1 cellular context compared by ENCODE assay signal in the genomic region with DNA sequence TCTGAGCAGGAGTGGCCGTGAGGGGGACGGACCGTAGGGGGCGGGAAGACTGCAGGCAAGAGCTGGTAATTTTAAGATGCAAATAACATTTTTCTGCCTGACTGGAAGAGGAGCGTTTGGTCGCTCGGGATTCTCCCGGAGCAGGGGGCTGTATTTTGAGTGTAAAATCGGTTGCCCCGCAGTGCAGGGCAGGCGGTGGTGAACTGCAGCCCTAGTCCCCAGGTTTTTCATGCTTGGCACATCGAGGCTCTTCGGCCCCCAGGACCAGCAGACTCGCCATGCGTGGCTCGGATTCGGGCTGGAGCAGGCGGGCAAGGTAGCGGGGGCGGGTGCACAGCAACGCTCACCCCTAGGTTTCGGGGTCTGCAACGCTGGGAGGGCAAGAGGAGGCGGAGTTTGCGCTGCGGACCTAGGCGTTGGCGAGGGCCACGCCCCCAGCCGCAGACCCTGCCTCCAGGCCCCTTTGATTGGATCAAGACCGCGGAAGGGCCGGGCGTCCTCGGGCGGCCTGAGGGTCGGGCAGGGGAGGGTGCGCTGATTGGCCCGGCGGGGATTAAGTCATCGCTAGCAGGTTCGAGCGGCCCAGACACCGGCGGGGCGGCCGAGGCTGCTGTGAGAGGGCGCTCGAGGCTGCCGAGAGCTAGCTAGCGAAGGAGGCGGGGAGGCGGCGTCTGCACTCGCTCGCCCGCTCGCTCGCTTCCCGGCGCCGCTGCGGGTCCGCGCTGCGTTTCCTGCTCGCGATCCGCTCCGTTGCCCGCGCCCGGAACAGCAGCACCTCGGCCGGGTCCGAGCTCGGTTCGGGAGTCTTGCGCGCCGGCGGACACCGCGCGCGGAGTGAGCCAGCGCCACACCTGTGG.
A peak's percentile ranks its signal among the peaks of the same experiment; 100 is the strongest.
TF ChIP-seq lines count a peak whose summit lies in the region.

A gene with protein sequence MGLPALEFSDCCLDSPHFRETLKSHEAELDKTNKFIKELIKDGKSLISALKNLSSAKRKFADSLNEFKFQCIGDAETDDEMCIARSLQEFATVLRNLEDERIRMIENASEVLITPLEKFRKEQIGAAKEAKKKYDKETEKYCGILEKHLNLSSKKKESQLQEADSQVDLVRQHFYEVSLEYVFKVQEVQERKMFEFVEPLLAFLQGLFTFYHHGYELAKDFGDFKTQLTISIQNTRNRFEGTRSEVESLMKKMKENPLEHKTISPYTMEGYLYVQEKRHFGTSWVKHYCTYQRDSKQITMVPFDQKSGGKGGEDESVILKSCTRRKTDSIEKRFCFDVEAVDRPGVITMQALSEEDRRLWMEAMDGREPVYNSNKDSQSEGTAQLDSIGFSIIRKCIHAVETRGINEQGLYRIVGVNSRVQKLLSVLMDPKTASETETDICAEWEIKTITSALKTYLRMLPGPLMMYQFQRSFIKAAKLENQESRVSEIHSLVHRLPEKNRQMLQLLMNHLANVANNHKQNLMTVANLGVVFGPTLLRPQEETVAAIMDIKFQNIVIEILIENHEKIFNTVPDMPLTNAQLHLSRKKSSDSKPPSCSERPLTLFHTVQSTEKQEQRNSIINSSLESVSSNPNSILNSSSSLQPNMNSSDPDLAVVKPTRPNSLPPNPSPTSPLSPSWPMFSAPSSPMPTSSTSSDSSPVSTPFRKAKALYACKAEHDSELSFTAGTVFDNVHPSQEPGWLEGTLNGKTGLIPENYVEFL (plus strand): TSS at position 585 of the 857 bp plus-strand sequence. CDS start 385 bp downstream, outside the sequence.

TF ChIP-seq in HEK293, 187 proteins besides CTCF, POLR2A, EP300 and RAD21 (continued from another document and continues in another):
- TF ChIP-seq, protein P1, sequence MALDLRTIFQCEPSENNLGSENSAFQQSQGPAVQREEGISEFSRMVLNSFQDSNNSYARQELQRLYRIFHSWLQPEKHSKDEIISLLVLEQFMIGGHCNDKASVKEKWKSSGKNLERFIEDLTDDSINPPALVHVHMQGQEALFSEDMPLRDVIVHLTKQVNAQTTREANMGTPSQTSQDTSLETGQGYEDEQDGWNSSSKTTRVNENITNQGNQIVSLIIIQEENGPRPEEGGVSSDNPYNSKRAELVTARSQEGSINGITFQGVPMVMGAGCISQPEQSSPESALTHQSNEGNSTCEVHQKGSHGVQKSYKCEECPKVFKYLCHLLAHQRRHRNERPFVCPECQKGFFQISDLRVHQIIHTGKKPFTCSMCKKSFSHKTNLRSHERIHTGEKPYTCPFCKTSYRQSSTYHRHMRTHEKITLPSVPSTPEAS (tag by site-specific recombination; IDR thresholded peaks at IDR 0.05) = no peak
- TF ChIP-seq YY2 (tag by site-specific recombination; IDR thresholded peaks at IDR 0.05) (no peak), KLF16 (tag by site-specific recombination; IDR thresholded peaks at IDR 0.05) (no peak; the same call in 1 of the 2 replicates), ZNF335 (tag by site-specific recombination; conservative IDR thresholded peaks at IDR 0.05) (peak; percentile 93), HOXC10 (CRISPR knock-in tag; IDR thresholded peaks at IDR 0.05) (no peak), GLI4 (tag by site-specific recombination; IDR thresholded peaks at IDR 0.05) (no peak), ZNF391 (tag by site-specific recombination; IDR thresholded peaks at IDR 0.05; ENCODE audit: borderline replicate concordance, low read depth) (0 out of 2 replicates have a peak, but pooled peaks have one; percentile 46), ZNF366 (tag by site-specific recombination; conservative IDR thresholded peaks at IDR 0.05) (no peak), ZEB2 (tag by site-specific recombination; IDR thresholded peaks at IDR 0.05) (no peak; the same call in 1 of the 2 replicates), ZNF837 (tag by site-specific recombination; IDR thresholded peaks at IDR 0.05) (no peak), SP2 (tag by site-specific recombination; IDR thresholded peaks at IDR 0.05) (peak; percentile 95), YY1 (tag by site-specific recombination; IDR thresholded peaks at IDR 0.05) (no peak), ZNF404 (tag by site-specific recombination; IDR thresholded peaks at IDR 0.05) (no peak), PRDM1 (tag by site-specific recombination; IDR thresholded peaks at IDR 0.05) (no peak), ZNF658 (tag by site-specific recombination; IDR thresholded peaks at IDR 0.05) (no peak), ZNF600 (tag by site-specific recombination; IDR thresholded peaks at IDR 0.05) (peak; percentile 50; the same call in 1 of the 2 replicates), ZNF433 (tag by site-specific recombination; IDR thresholded peaks at IDR 0.05; ENCODE audit: low read depth) (no peak), ZNF132 (tag by site-specific recombination; IDR thresholded peaks at IDR 0.05; ENCODE audit: borderline replicate concordance) (no peak), OVOL3 (tag by site-specific recombination; IDR thresholded peaks at IDR 0.05) (no peak), ZNF510 (tag by site-specific recombination; IDR thresholded peaks at IDR 0.05; ENCODE audit: insufficient replicate concordance) (no peak), ZNF660 (tag by site-specific recombination; IDR thresholded peaks at IDR 0.05) (peak; percentile 28), ZNF311 (tag by site-specific recombination; IDR thresholded peaks at IDR 0.05; ENCODE audit: borderline replicate concordance) (no peak), ZNF629 (tag by site-specific recombination; IDR thresholded peaks at IDR 0.05) (peak; percentile 67; the same call in 1 of the 2 replicates), ZNF548 (tag by site-specific recombination; IDR thresholded peaks at IDR 0.05) (no peak), BCL11B (tag by site-specific recombination; IDR thresholded peaks at IDR 0.05; ENCODE audit: low read depth) (no peak)
- TF ChIP-seq, protein P2, sequence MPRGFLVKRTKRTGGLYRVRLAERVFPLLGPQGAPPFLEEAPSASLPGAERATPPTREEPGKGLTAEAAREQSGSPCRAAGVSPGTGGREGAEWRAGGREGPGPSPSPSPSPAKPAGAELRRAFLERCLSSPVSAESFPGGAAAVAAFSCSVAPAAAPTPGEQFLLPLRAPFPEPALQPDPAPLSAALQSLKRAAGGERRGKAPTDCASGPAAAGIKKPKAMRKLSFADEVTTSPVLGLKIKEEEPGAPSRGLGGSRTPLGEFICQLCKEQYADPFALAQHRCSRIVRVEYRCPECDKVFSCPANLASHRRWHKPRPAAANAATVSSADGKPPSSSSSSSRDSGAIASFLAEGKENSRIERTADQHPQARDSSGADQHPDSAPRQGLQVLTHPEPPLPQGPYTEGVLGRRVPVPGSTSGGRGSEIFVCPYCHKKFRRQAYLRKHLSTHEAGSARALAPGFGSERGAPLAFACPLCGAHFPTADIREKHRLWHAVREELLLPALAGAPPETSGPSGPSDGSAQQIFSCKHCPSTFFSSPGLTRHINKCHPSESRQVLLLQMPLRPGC (tag by site-specific recombination; IDR thresholded peaks at IDR 0.05) = no peak
- TF ChIP-seq, protein P3, sequence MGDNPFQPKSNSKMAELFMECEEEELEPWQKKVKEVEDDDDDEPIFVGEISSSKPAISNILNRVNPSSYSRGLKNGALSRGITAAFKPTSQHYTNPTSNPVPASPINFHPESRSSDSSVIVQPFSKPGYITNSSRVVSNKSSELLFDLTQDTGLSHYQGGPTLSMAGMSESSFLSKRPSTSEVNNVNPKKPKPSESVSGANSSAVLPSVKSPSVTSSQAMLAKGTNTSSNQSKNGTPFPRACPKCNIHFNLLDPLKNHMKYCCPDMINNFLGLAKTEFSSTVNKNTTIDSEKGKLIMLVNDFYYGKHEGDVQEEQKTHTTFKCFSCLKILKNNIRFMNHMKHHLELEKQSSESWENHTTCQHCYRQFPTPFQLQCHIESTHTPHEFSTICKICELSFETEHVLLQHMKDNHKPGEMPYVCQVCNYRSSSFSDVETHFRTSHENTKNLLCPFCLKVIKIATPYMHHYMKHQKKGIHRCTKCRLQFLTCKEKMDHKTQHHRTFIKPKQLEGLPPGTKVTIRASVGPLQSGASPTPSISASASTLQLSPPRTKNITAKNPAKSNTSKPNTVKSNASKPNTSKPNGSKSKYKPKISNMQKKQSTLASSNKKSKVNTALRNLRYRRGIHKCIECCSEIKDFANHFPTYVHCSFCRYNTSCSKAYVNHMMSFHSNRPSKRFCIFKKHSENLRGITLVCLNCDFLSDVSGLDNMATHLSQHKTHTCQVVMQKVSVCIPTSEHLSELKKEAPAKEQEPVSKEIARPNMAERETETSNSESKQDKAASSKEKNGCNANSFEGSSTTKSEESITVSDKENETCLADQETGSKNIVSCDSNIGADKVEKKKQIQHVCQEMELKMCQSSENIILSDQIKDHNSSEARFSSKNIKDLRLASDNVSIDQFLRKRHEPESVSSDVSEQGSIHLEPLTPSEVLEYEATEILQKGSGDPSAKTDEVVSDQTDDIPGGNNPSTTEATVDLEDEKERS (tag by site-specific recombination; IDR thresholded peaks at IDR 0.05) = no peak
- TF ChIP-seq, protein P4, sequence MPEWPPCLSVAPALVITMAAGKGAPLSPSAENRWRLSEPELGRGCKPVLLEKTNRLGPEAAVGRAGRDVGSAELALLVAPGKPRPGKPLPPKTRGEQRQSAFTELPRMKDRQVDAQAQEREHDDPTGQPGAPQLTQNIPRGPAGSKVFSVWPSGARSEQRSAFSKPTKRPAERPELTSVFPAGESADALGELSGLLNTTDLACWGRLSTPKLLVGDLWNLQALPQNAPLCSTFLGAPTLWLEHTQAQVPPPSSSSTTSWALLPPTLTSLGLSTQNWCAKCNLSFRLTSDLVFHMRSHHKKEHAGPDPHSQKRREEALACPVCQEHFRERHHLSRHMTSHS (tag by site-specific recombination; IDR thresholded peaks at IDR 0.05) = no peak
- TF ChIP-seq, protein P5, sequence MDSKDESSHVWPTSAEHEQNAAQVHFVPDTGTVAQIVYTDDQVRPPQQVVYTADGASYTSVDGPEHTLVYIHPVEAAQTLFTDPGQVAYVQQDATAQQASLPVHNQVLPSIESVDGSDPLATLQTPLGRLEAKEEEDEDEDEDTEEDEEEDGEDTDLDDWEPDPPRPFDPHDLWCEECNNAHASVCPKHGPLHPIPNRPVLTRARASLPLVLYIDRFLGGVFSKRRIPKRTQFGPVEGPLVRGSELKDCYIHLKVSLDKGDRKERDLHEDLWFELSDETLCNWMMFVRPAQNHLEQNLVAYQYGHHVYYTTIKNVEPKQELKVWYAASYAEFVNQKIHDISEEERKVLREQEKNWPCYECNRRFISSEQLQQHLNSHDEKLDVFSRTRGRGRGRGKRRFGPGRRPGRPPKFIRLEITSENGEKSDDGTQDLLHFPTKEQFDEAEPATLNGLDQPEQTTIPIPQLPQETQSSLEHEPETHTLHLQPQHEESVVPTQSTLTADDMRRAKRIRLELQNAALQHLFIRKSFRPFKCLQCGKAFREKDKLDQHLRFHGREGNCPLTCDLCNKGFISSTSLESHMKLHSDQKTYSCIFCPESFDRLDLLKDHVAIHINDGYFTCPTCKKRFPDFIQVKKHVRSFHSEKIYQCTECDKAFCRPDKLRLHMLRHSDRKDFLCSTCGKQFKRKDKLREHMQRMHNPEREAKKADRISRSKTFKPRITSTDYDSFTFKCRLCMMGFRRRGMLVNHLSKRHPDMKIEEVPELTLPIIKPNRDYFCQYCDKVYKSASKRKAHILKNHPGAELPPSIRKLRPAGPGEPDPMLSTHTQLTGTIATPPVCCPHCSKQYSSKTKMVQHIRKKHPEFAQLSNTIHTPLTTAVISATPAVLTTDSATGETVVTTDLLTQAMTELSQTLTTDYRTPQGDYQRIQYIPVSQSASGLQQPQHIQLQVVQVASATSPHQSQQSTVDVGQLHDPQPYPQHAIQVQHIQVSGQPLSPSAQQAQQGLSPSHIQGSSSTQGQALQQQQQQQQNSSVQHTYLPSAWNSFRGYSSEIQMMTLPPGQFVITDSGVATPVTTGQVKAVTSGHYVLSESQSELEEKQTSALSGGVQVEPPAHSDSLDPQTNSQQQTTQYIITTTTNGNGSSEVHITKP (tag by site-specific recombination; IDR thresholded peaks at IDR 0.05) = peak; percentile 75
- TF ChIP-seq, protein P6, sequence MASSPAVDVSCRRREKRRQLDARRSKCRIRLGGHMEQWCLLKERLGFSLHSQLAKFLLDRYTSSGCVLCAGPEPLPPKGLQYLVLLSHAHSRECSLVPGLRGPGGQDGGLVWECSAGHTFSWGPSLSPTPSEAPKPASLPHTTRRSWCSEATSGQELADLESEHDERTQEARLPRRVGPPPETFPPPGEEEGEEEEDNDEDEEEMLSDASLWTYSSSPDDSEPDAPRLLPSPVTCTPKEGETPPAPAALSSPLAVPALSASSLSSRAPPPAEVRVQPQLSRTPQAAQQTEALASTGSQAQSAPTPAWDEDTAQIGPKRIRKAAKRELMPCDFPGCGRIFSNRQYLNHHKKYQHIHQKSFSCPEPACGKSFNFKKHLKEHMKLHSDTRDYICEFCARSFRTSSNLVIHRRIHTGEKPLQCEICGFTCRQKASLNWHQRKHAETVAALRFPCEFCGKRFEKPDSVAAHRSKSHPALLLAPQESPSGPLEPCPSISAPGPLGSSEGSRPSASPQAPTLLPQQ (tag by site-specific recombination; IDR thresholded peaks at IDR 0.05) = no peak
- TF ChIP-seq, protein P7, sequence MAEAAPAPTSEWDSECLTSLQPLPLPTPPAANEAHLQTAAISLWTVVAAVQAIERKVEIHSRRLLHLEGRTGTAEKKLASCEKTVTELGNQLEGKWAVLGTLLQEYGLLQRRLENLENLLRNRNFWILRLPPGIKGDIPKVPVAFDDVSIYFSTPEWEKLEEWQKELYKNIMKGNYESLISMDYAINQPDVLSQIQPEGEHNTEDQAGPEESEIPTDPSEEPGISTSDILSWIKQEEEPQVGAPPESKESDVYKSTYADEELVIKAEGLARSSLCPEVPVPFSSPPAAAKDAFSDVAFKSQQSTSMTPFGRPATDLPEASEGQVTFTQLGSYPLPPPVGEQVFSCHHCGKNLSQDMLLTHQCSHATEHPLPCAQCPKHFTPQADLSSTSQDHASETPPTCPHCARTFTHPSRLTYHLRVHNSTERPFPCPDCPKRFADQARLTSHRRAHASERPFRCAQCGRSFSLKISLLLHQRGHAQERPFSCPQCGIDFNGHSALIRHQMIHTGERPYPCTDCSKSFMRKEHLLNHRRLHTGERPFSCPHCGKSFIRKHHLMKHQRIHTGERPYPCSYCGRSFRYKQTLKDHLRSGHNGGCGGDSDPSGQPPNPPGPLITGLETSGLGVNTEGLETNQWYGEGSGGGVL (tag by site-specific recombination; IDR thresholded peaks at IDR 0.05) = peak; percentile 69
- TF ChIP-seq, protein P8, sequence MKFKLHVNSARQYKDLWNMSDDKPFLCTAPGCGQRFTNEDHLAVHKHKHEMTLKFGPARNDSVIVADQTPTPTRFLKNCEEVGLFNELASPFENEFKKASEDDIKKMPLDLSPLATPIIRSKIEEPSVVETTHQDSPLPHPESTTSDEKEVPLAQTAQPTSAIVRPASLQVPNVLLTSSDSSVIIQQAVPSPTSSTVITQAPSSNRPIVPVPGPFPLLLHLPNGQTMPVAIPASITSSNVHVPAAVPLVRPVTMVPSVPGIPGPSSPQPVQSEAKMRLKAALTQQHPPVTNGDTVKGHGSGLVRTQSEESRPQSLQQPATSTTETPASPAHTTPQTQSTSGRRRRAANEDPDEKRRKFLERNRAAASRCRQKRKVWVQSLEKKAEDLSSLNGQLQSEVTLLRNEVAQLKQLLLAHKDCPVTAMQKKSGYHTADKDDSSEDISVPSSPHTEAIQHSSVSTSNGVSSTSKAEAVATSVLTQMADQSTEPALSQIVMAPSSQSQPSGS (tag by site-specific recombination; IDR thresholded peaks at IDR 0.05; ENCODE audit: low read depth) = 0 out of 2 replicates have a peak, but pooled peaks have one; percentile 29
- TF ChIP-seq, protein P9, sequence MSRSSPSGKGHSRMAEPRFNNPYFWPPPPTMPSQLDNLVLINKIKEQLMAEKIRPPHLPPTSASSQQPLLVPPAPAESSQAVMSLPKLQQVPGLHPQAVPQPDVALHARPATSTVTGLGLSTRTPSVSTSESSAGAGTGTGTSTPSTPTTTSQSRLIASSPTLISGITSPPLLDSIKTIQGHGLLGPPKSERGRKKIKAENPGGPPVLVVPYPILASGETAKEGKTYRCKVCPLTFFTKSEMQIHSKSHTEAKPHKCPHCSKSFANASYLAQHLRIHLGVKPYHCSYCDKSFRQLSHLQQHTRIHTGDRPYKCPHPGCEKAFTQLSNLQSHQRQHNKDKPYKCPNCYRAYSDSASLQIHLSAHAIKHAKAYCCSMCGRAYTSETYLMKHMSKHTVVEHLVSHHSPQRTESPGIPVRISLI (tag by site-specific recombination; IDR thresholded peaks at IDR 0.05) = no peak
